In genomic region chr10:21340341-21340740, GRCh38 we compare ENCODE assay signal across 19 cellular contexts.
DNase-seq lines count a peak whose midpoint lies in the region; ATAC-seq and TF ChIP-seq lines count a peak whose summit lies in the region.
"Had no signal": no experiment of that assay in that cellular context is flagged by ENCODE, and none has a peak within 500 bp of the region (broad histone marks: within the 10 kb centered on the region; RNA-seq: fewer than 3 reads in every experiment).

No MANE protein-coding gene starts in this region.

- peak; percentile 78 for DNase-seq in EH (ENCODE audit: low read depth)
- peak; percentile 45 for DNase-seq in LoVo (ENCODE audit: low spot score)
- peak; percentile 49 for DNase-seq in amniotic epithelial cell (ENCODE audit: low read depth)
- DNase-seq in trophoblast cell = no peak
- no peak for DNase-seq in NCI-H146 treated with DMSO at 0.1 percent for 48 hours (lab: John Stamatoyannopoulos, UW; ENCODE audit: unreplicated experiment)
- DNase-seq in psoas muscle = no peak
- no peak for DNase-seq in left ventricle myocardium inferior
- DNase-seq: ACHN; CD4-positive, alpha-beta memory T cell; DMS 273 treated with DMSO at 0.1 percent for 48 hours; H9; NCI-H1092; NCI-H1694; NCI-H2107; NCI-H345; NCI-H526 treated with DMSO at 0.1 percent for 48 hours; SIG-M5 had no signal

- no peak overlapping the region for H3K4me2 ChIP-seq in trophoblast cell (ENCODE audit: low read length)

- H3K18ac ChIP-seq in trophoblast cell (ENCODE audit: low read length) = no peak overlapping the region

- H3K79me1 ChIP-seq in trophoblast cell (ENCODE audit: low read length) = peaks cover 37% of the 10 kb centered on the region

- no peak overlapping the region for H3K23ac ChIP-seq in trophoblast cell (ENCODE audit: low read length)

- H3K27me3 ChIP-seq in trophoblast cell (ENCODE audit: insufficient read depth, low read length) (no peaks in the 10 kb centered on the region), psoas muscle (ENCODE audit: insufficient read depth in 3 of 3, low read length in 2 of 3) (peaks cover 0 to 6% (median 0%) of the 10 kb centered on the region in 3 donors), left ventricle myocardium inferior (ENCODE audit: low read depth) (no peaks in the 10 kb centered on the region)

- no peak for TF ChIP-seq CTCF in psoas muscle (IDR thresholded peaks at IDR 0.05)
- TF ChIP-seq CTCF in left ventricle myocardium inferior (IDR thresholded peaks at IDR 0.05; ENCODE audit: borderline replicate concordance) = no peak

- H3K9me3 ChIP-seq in trophoblast cell (ENCODE audit: insufficient read depth, low read depth, low read length) (no peaks in the 10 kb centered on the region), psoas muscle (no peaks in the 10 kb centered on the region), left ventricle myocardium inferior (replicated peaks) (no peaks in the 10 kb centered on the region)

- no peak overlapping the region for H3K9ac ChIP-seq in trophoblast cell (ENCODE audit: low read length)

- peak overlapping the region; percentile 61 for H4K91ac ChIP-seq in trophoblast cell (ENCODE audit: low read depth, low read length)

- peak overlapping the region; percentile 60 for H3K14ac ChIP-seq in trophoblast cell (ENCODE audit: low read length)

- H2BK12ac ChIP-seq in trophoblast cell (ENCODE audit: low read length) = peak overlapping the region; percentile 89

- peak overlapping the region; percentile 3 for H4K8ac ChIP-seq in trophoblast cell (ENCODE audit: low read depth, low read length)

- H3K79me2 ChIP-seq in trophoblast cell (ENCODE audit: control insufficient read depth, insufficient read depth, low read length, poor library complexity) = peaks cover 4% of the 10 kb centered on the region

- H2BK120ac ChIP-seq in trophoblast cell (ENCODE audit: insufficient read depth, low read length, poor library complexity) = peak overlapping the region; percentile 81

- H2BK5ac ChIP-seq in trophoblast cell (ENCODE audit: low read depth, low read length, poor library complexity) = peak overlapping the region; percentile 28

- no peak overlapping the region for H4K12ac ChIP-seq in trophoblast cell (ENCODE audit: low read depth, low read length)

- peak overlapping the region; percentile 82 for H2AK5ac ChIP-seq in trophoblast cell (ENCODE audit: low read length)

- intact Hi-C loops in psoas muscle (cut with DNase I) = no loop called here
- intact Hi-C loops in left ventricle myocardium inferior (cut with micrococcal nuclease) = no loop called here

- H3K4me1 ChIP-seq in trophoblast cell (ENCODE audit: control insufficient read depth in 1 of 2, insufficient read depth in 2 of 2, low read length in 2 of 2) = peaks cover 14% of the 10 kb centered on the region in 2 experiments
- H3K4me1 ChIP-seq in psoas muscle = no peaks in the 10 kb centered on the region
- peaks cover 20% of the 10 kb centered on the region for H3K4me1 ChIP-seq in left ventricle myocardium inferior

- H3K36me3 ChIP-seq in trophoblast cell (ENCODE audit: control insufficient read depth in 1 of 2, insufficient read depth in 2 of 2, low read length in 2 of 2) = no peaks in the 10 kb centered on the region
- no peaks in the 10 kb centered on the region for H3K36me3 ChIP-seq in psoas muscle (ENCODE audit: insufficient read depth in 1 of 2, low read depth in 1 of 2)
- no peaks in the 10 kb centered on the region for H3K36me3 ChIP-seq in left ventricle myocardium inferior

- H3K4me3 ChIP-seq in trophoblast cell (ENCODE audit: low read depth, low read length) = no peak overlapping the region
- H3K4me3 ChIP-seq in psoas muscle = no peak overlapping the region
- H3K4me3 ChIP-seq in left ventricle myocardium inferior = no peak overlapping the region
- H3K4me3 ChIP-seq: K562 had no signal

- no peak overlapping the region for H2AFZ ChIP-seq in trophoblast cell (ENCODE audit: insufficient read depth, low read length, poor library complexity)

- WGBS in trophoblast cell (ENCODE audit: extremely low coverage, insufficient coverage, insufficient read length) = no CpG with 5 or more reads among the region's 3 CpGs
- WGBS in psoas muscle, 3 donors = 70 to 79% (median 71%) methylated on average over 3 of the region's 3 CpGs

- ATAC-seq in psoas muscle (no peak), GM18517 (IDR thresholded peaks at IDR 0.05; ENCODE audit: unreplicated experiment) (no peak)
- ATAC-seq: K562 had no signal

- H3K27ac ChIP-seq in trophoblast cell (ENCODE audit: low read depth, low read length) = no peak overlapping the region
- no peak overlapping the region for H3K27ac ChIP-seq in psoas muscle
- no peak overlapping the region for H3K27ac ChIP-seq in left ventricle myocardium inferior (replicated peaks)

- H3K4ac ChIP-seq in trophoblast cell (ENCODE audit: low read depth, low read length) = no peak overlapping the region

Comparison
In these comparisons a context has a peak if more than half of its experiments do, and no peak if none do; other contexts are left out.
1. DNase-seq: peak in EH (single experiment), LoVo (single experiment) and amniotic epithelial cell (single experiment); none in trophoblast cell (0 of 2), NCI-H146 treated with DMSO at 0.1 percent for 48 hours (single experiment), psoas muscle (0 of 2) and left ventricle myocardium inferior (single experiment).